Comparison of ENCODE assay signal across 1 cellular context in genomic region chr11:95092549-95093324, GRCh38.
TF ChIP-seq lines count a peak whose summit lies in the region.

No MANE protein-coding gene starts in this region.

TF ChIP-seq in H1, 55 proteins besides CTCF, POLR2A, EP300 and RAD21:
- no peak for TF ChIP-seq JUND (IDR thresholded peaks at IDR 0.05; ENCODE audit: low read length)
- TF ChIP-seq BCL11A (IDR thresholded peaks at IDR 0.05; ENCODE audit: low read depth in 2 of 2, low read length in 2 of 2), result no peak
- no peak for TF ChIP-seq BACH1 (IDR thresholded peaks at IDR 0.05; ENCODE audit: low read length)
- TF ChIP-seq GABPA (IDR thresholded peaks at IDR 0.05; ENCODE audit: borderline replicate concordance, insufficient read depth, low read length), result no peak
- no peak for TF ChIP-seq NANOG (IDR thresholded peaks at IDR 0.05; ENCODE audit: insufficient read depth, low read depth, low read length, poor library complexity, severe bottlenecking)
- TF ChIP-seq MAX (IDR thresholded peaks at IDR 0.05), result no peak
- TF ChIP-seq CBX8 (IDR thresholded peaks at IDR 0.05; ENCODE audit: borderline replicate concordance, low read depth, low read length), result no peak
- TF ChIP-seq SP1 (IDR thresholded peaks at IDR 0.05; ENCODE audit: low read depth, low read length), result no peak
- TF ChIP-seq SAP30 (IDR thresholded peaks at IDR 0.05; ENCODE audit: insufficient read depth, insufficient replicate concordance, low read length), result no peak
TF ChIP-seq in H1: peak in this region for 0.
